Comparison of ENCODE assay signal across 8 cellular contexts in the genomic region with DNA sequence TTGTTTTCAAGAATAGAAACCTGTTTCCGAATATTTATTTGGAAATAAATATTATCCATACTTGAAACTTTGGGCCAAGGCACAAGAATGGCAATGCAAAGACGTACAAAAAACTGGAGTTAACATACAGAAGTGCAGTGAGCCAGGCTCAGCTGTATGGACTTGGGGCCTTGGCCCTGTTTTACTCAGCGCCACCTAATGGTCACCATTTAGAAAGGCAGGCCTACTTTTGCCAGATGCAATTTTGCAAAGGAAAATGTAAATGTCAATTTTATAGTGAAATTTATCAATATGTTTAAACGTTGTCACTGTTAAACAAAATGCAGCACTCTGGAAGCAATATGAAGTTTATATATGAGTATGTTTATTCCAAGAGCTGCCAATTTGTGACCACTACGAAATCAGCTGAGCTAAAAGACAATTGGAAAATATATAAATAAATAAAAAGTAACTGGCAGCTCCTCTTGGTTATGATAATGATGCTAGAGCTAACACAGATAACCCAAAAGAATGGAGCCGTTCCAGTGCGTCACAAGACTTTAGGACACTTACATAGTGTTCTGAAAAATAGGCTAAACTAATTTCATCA.
DNase-seq lines count a peak whose midpoint lies in the region; ATAC-seq and TF ChIP-seq lines count a peak whose summit lies in the region.

No MANE protein-coding gene starts in this region.

- intact Hi-C loops in CD8-positive, alpha-beta T cell (cut with DNase I, micrococcal nuclease), result loop anchor here (1.0 to 2.0 kb wide), 3 partner anchors 17 to 250 kb away; no protein-coding TSS in a partner anchor

- no peak overlapping the region for H3K27ac Mint-ChIP-seq in CD8-positive, alpha-beta T cell
- H3K27ac Mint-ChIP-seq in nephron progenitor cell, result no peak overlapping the region

- no peak overlapping the region for H3K4me3 ChIP-seq in CD8-positive, alpha-beta T cell (ENCODE audit: low read depth, low read length)

- CTCF ChIA-PET in CD8-positive, alpha-beta T cell (lab: Charles Lee), result interaction anchor here (0.7 to 3.1 kb wide), 22 partner anchors 9 to 1160 kb away, joined by 3 to 17 read pairs (median 4); no protein-coding TSS in a partner anchor

- no peaks in the 10 kb centered on the region for H3K9me3 Mint-ChIP-seq in CD8-positive, alpha-beta T cell
- no peaks in the 10 kb centered on the region for H3K9me3 Mint-ChIP-seq in nephron progenitor cell

- peaks cover 47% of the 10 kb centered on the region for H3K36me3 Mint-ChIP-seq in CD8-positive, alpha-beta T cell
- H3K36me3 Mint-ChIP-seq in nephron progenitor cell (ENCODE audit: low read depth), result no peaks in the 10 kb centered on the region

- peak; percentile 77 for TF ChIP-seq CTCF in CD8-positive, alpha-beta T cell (IDR thresholded peaks at IDR 0.05)
- TF ChIP-seq CTCF in nephron progenitor cell (IDR thresholded peaks at IDR 0.05), result peak; percentile 74

- no peak overlapping the region for H3K4me3 Mint-ChIP-seq in CD8-positive, alpha-beta T cell
- no peak overlapping the region for H3K4me3 Mint-ChIP-seq in nephron progenitor cell

- H3K4me1 ChIP-seq in CD8-positive, alpha-beta T cell (ENCODE audit: insufficient read depth, low read length), result no peaks in the 10 kb centered on the region

- H3K4me1 Mint-ChIP-seq in CD8-positive, alpha-beta T cell (ENCODE audit: low read depth), result peaks cover 55% of the 10 kb centered on the region
- no peaks in the 10 kb centered on the region for H3K4me1 Mint-ChIP-seq in nephron progenitor cell

- ATAC-seq in CD8-positive, alpha-beta T cell, result peak; percentile 88
- ATAC-seq in GM18502 (IDR thresholded peaks at IDR 0.05; ENCODE audit: poor library complexity, unreplicated experiment) (peak; percentile 74), HG03280 (IDR thresholded peaks at IDR 0.05; ENCODE audit: unreplicated experiment) (peak; percentile 63), esophagus mucosa (no peak)

- in situ Hi-C loops in SK-MEL-5 (cut with HindIII; ENCODE audit: low pct_unique_long_range_greater_than_20kb, low sequenced_read_pairs), result no loop called here

- no peak overlapping the region for H3K27ac ChIP-seq in CD8-positive, alpha-beta T cell (ENCODE audit: low read depth, low read length)

- no peaks in the 10 kb centered on the region for H3K9me3 ChIP-seq in CD8-positive, alpha-beta T cell (ENCODE audit: low read length)

- H3K27me3 Mint-ChIP-seq in CD8-positive, alpha-beta T cell (ENCODE audit: low read depth), result no peaks in the 10 kb centered on the region
- no peaks in the 10 kb centered on the region for H3K27me3 Mint-ChIP-seq in nephron progenitor cell (ENCODE audit: low read depth, poor library complexity)

- H3K36me3 ChIP-seq in CD8-positive, alpha-beta T cell (ENCODE audit: insufficient read depth, low read length), result no peaks in the 10 kb centered on the region

- DNase-seq in CD8-positive, alpha-beta T cell, result peak in 2 of 7 experiments; percentile 12 to 34
- DNase-seq in SK-MEL-5 (ENCODE audit: low read depth, low spot score) (peak; percentile 65), dermis blood vessel endothelial cell (peak; percentile 62), nephron progenitor cell (peak; percentile 13), hippocampal formation (lab: John Stamatoyannopoulos, UW) (no peak)

- no peaks in the 10 kb centered on the region for H3K27me3 ChIP-seq in CD8-positive, alpha-beta T cell (ENCODE audit: insufficient read depth, low read length)

- POLR2A ChIA-PET in CD8-positive, alpha-beta T cell (lab: Charles Lee), result no interaction called here

Comparison
In these comparisons a context has a peak if more than half of its experiments do, and no peak if none do; other contexts are left out.
1. DNase-seq: peak in SK-MEL-5 (single experiment), dermis blood vessel endothelial cell (single experiment) and nephron progenitor cell (single experiment); none in hippocampal formation (0 of 2).